ENCODE assay signal across 2 cellular contexts in genomic region chr3:53244281-53244680, GRCh38.
TF ChIP-seq lines count a peak whose summit lies in the region.

No MANE protein-coding gene starts in this region.

TF ChIP-seq in IMR-90, 13 proteins besides CTCF, POLR2A, EP300 and RAD21 (continued from another document):
- TF ChIP-seq, protein P1, sequence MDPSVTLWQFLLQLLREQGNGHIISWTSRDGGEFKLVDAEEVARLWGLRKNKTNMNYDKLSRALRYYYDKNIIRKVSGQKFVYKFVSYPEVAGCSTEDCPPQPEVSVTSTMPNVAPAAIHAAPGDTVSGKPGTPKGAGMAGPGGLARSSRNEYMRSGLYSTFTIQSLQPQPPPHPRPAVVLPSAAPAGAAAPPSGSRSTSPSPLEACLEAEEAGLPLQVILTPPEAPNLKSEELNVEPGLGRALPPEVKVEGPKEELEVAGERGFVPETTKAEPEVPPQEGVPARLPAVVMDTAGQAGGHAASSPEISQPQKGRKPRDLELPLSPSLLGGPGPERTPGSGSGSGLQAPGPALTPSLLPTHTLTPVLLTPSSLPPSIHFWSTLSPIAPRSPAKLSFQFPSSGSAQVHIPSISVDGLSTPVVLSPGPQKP (IDR thresholded peaks at IDR 0.05; ENCODE audit: borderline replicate concordance, low read depth, low read length) = no peak
- TF ChIP-seq, protein P2, sequence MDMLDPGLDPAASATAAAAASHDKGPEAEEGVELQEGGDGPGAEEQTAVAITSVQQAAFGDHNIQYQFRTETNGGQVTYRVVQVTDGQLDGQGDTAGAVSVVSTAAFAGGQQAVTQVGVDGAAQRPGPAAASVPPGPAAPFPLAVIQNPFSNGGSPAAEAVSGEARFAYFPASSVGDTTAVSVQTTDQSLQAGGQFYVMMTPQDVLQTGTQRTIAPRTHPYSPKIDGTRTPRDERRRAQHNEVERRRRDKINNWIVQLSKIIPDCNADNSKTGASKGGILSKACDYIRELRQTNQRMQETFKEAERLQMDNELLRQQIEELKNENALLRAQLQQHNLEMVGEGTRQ (IDR thresholded peaks at IDR 0.05; ENCODE audit: low read depth, low read length) = no peak
- TF ChIP-seq MXI1 (IDR thresholded peaks at IDR 0.05; ENCODE audit: borderline replicate concordance, low read depth, low read length) = no peak
- TF ChIP-seq MAFK (IDR thresholded peaks at IDR 0.05; ENCODE audit: low read depth, low read length) = no peak
- no peak for TF ChIP-seq MAZ (IDR thresholded peaks at IDR 0.05; ENCODE audit: borderline replicate concordance, low read depth, low read length)
- no peak for TF ChIP-seq CEBPB (IDR thresholded peaks at IDR 0.05; ENCODE audit: low read depth, low read length)

TF ChIP-seq in SK-N-SH treated with all-trans-retinoic acid at 6 μM for 48 hours, 23 proteins besides CTCF, POLR2A, EP300 and RAD21 (continued from another document):
- TF ChIP-seq CSRNP3 (CRISPR knock-in tag; IDR thresholded peaks at IDR 0.05) = no peak
- no peak for TF ChIP-seq ZNF8 (CRISPR knock-in tag; IDR thresholded peaks at IDR 0.05)
- no peak for TF ChIP-seq PATZ1 (CRISPR knock-in tag; IDR thresholded peaks at IDR 0.05; ENCODE audit: borderline replicate concordance)
- no peak for TF ChIP-seq ISL1 (CRISPR knock-in tag; IDR thresholded peaks at IDR 0.05)
- TF ChIP-seq ZFP3 (CRISPR knock-in tag; IDR thresholded peaks at IDR 0.05) = no peak
- TF ChIP-seq ZC3H10 (CRISPR knock-in tag; IDR thresholded peaks at IDR 0.05) = no peak
- no peak for TF ChIP-seq RARB (CRISPR knock-in tag; IDR thresholded peaks at IDR 0.05)
- no peak for TF ChIP-seq ESRRG (CRISPR knock-in tag; IDR thresholded peaks at IDR 0.05)
- no peak for TF ChIP-seq PPARA (CRISPR knock-in tag; IDR thresholded peaks at IDR 0.05; ENCODE audit: borderline replicate concordance)
- TF ChIP-seq ZFP30 (CRISPR knock-in tag; IDR thresholded peaks at IDR 0.05) = no peak
- no peak for TF ChIP-seq ZNF565 (CRISPR knock-in tag; conservative IDR thresholded peaks at IDR 0.05; ENCODE audit: low read depth)
- no peak for TF ChIP-seq POU6F1 (CRISPR knock-in tag; IDR thresholded peaks at IDR 0.05; ENCODE audit: borderline replicate concordance, low read depth)
- TF ChIP-seq OSR1 (CRISPR knock-in tag; IDR thresholded peaks at IDR 0.05) = no peak
- no peak for TF ChIP-seq GLIS3 (CRISPR knock-in tag; IDR thresholded peaks at IDR 0.05)
- TF ChIP-seq, protein P3, sequence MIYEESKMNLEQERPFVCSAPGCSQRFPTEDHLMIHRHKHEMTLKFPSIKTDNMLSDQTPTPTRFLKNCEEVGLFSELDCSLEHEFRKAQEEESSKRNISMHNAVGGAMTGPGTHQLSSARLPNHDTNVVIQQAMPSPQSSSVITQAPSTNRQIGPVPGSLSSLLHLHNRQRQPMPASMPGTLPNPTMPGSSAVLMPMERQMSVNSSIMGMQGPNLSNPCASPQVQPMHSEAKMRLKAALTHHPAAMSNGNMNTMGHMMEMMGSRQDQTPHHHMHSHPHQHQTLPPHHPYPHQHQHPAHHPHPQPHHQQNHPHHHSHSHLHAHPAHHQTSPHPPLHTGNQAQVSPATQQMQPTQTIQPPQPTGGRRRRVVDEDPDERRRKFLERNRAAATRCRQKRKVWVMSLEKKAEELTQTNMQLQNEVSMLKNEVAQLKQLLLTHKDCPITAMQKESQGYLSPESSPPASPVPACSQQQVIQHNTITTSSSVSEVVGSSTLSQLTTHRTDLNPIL (CRISPR knock-in tag; IDR thresholded peaks at IDR 0.05; ENCODE audit: low read depth) = no peak
- no peak for TF ChIP-seq TCF4 (CRISPR knock-in tag; IDR thresholded peaks at IDR 0.05; ENCODE audit: borderline replicate concordance)
